ENCODE assay signal across 20 cellular contexts in the genomic region with DNA sequence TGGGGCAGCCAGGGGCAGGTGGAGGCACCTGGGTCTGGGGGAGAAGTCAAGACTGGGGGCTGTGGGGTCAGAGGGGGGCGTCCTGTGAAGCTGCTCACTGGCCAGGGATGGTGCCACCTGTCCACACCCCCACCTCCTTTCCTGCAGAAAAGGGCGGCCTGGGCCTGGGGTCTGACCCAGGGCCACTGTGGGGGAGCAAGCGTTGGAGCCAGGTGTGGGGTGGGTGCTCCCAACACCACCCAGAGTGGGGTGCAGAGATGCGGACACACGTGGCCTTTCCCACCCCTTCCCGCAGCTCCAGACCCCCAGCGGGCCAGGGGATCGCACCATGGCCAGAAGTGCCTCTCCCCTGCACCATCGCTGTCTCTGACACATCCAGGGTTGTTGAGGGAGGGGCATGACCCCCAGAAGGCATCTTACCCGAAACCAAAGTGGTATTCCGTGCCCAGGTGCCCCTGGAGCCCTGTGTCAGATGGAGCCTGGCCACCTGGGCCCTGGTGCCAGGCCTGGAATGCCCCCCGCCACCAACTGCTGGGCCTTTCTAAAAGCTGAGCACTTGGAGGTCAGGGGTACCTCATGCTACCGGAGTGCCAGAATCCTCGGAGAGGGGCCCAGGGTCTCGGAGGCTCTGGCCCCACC.
"Had no signal": no experiment of that assay in that cellular context is flagged by ENCODE, and none has a peak within 500 bp of the region (broad histone marks: within the 10 kb centered on the region; RNA-seq: fewer than 3 reads in every experiment).

No MANE protein-coding gene starts in this region.

- H3K4me3 ChIP-seq: body of pancreas, heart left ventricle, mucosa of descending colon, thoracic aorta had no signal

- H3K27ac ChIP-seq: body of pancreas, foreskin keratinocyte, thoracic aorta had no signal

- H3K36me3 ChIP-seq: heart left ventricle, thoracic aorta had no signal

- H3K9me3 ChIP-seq: body of pancreas, heart left ventricle, mucosa of descending colon, thoracic aorta had no signal

- FAIRE-seq: islet of Langerhans had no signal

- H3K27me3 ChIP-seq: foreskin keratinocyte had no signal

- ATAC-seq: activated CD4-positive, alpha-beta T cell treated with anti-CD3 and anti-CD28 coated beads for 36 hours; activated CD8-positive, alpha-beta memory T cell treated with anti-CD3 and anti-CD28 coated beads, Interleukin-2, amount 10 ng/mL, durations not matched to agents 7 days and 5 days; activated naive CD4-positive, alpha-beta T cell treated with anti-CD3 and anti-CD28 coated beads, Interleukin-2, amount 50 U/mL, for 72 hours; body of pancreas; foreskin keratinocyte; left lobe of liver; mucosa of descending colon; naive thymus-derived CD4-positive, alpha-beta T cell; sciatic nerve had no signal

- DNase-seq: activated CD4-positive, alpha-beta memory T cell treated with anti-CD3 and anti-CD28 coated beads for 36 hours; activated CD4-positive, alpha-beta T cell treated with anti-CD3 and anti-CD28 coated beads for 36 hours; activated CD8-positive, alpha-beta memory T cell treated with anti-CD3 and anti-CD28 coated beads, Interleukin-2, amount 10 ng/mL, durations not matched to agents 7 days and 5 days; activated T-cell treated with anti-CD3 and anti-CD28 coated beads, Interleukin-2, amount 50 U/mL, for 1 hour; amygdala; central memory CD4-positive, alpha-beta T cell; cortex of kidney; effector memory CD4-positive, alpha-beta T cell; foreskin keratinocyte; naive thymus-derived CD4-positive, alpha-beta T cell; stimulated activated CD4-positive, alpha-beta T cell treated with anti-CD3 and anti-CD28 coated beads, Interleukin-1b, Interleukin-23, amount 100 ng/mL, for 48 hours; T-helper 2 cell had no signal

- H3K4me1 ChIP-seq: foreskin keratinocyte had no signal
